1 cellular context compared by ENCODE assay signal in the genomic region with DNA sequence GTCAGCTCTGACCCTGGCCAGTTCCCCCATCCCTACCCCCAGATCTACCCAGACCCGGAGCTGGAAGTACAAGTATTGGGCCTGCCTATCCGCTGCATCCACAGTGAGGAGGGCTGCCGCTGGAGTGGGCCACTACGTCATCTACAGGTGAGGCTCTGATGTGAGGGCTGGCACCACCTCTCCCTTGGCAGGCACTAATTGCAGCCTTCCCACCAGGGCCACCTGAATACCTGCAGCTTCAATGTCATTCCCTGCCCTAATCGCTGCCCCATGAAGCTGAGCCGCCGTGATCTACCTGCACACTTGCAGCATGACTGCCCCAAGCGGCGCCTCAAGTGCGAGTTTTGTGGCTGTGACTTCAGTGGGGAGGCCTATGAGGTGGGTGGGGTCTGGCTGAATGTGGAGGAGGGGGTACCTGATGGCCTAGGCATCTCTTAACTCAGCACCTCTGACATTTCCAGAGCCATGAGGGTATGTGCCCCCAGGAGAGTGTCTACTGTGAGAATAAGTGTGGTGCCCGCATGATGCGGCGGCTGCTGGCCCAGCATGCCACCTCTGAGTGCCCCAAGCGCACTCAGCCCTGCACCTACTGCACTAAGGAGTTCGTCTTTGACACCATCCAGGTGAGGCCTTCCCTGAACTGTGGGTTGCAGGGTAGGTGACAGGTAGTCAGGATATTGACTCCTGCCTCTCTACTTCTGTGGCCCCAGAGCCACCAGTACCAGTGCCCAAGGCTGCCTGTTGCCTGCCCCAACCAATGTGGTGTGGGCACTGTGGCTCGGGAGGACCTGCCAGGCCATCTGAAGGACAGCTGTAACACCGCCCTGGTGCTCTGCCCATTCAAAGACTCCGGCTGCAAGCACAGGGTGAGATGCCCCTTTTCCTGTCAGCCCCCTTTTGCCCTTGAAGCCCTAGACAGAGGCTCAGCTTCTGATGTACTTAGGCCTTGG.
TF ChIP-seq lines count a peak whose summit lies in the region.

No MANE protein-coding gene starts in this region.

TF ChIP-seq in WTC11, 78 proteins besides CTCF, POLR2A, EP300 and RAD21 (continued from another document):
- TF ChIP-seq, protein P1, sequence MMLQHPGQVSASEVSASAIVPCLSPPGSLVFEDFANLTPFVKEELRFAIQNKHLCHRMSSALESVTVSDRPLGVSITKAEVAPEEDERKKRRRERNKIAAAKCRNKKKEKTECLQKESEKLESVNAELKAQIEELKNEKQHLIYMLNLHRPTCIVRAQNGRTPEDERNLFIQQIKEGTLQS (CRISPR knock-in tag; conservative IDR thresholded peaks at IDR 0.05) = no peak
- no peak for TF ChIP-seq IRF2 (CRISPR knock-in tag; IDR thresholded peaks at IDR 0.05; ENCODE audit: borderline replicate concordance, low read depth)
- no peak for TF ChIP-seq ZNF532 (CRISPR knock-in tag; IDR thresholded peaks at IDR 0.05; ENCODE audit: borderline replicate concordance)
- TF ChIP-seq, protein P2, sequence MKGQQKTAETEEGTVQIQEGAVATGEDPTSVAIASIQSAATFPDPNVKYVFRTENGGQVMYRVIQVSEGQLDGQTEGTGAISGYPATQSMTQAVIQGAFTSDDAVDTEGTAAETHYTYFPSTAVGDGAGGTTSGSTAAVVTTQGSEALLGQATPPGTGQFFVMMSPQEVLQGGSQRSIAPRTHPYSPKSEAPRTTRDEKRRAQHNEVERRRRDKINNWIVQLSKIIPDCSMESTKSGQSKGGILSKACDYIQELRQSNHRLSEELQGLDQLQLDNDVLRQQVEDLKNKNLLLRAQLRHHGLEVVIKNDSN (CRISPR knock-in tag; IDR thresholded peaks at IDR 0.05) = no peak
- TF ChIP-seq, protein P3, sequence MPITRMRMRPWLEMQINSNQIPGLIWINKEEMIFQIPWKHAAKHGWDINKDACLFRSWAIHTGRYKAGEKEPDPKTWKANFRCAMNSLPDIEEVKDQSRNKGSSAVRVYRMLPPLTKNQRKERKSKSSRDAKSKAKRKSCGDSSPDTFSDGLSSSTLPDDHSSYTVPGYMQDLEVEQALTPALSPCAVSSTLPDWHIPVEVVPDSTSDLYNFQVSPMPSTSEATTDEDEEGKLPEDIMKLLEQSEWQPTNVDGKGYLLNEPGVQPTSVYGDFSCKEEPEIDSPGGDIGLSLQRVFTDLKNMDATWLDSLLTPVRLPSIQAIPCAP (CRISPR knock-in tag; IDR thresholded peaks at IDR 0.05) = no peak
- TF ChIP-seq NR2C2 (CRISPR knock-in tag; IDR thresholded peaks at IDR 0.05) = no peak
- TF ChIP-seq, protein P4, sequence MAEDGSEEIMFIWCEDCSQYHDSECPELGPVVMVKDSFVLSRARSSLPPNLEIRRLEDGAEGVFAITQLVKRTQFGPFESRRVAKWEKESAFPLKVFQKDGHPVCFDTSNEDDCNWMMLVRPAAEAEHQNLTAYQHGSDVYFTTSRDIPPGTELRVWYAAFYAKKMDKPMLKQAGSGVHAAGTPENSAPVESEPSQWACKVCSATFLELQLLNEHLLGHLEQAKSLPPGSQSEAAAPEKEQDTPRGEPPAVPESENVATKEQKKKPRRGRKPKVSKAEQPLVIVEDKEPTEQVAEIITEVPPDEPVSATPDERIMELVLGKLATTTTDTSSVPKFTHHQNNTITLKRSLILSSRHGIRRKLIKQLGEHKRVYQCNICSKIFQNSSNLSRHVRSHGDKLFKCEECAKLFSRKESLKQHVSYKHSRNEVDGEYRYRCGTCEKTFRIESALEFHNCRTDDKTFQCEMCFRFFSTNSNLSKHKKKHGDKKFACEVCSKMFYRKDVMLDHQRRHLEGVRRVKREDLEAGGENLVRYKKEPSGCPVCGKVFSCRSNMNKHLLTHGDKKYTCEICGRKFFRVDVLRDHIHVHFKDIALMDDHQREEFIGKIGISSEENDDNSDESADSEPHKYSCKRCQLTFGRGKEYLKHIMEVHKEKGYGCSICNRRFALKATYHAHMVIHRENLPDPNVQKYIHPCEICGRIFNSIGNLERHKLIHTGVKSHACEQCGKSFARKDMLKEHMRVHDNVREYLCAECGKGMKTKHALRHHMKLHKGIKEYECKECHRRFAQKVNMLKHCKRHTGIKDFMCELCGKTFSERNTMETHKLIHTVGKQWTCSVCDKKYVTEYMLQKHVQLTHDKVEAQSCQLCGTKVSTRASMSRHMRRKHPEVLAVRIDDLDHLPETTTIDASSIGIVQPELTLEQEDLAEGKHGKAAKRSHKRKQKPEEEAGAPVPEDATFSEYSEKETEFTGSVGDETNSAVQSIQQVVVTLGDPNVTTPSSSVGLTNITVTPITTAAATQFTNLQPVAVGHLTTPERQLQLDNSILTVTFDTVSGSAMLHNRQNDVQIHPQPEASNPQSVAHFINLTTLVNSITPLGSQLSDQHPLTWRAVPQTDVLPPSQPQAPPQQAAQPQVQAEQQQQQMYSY (CRISPR knock-in tag; IDR thresholded peaks at IDR 0.05) = no peak
- TF ChIP-seq, protein P5, sequence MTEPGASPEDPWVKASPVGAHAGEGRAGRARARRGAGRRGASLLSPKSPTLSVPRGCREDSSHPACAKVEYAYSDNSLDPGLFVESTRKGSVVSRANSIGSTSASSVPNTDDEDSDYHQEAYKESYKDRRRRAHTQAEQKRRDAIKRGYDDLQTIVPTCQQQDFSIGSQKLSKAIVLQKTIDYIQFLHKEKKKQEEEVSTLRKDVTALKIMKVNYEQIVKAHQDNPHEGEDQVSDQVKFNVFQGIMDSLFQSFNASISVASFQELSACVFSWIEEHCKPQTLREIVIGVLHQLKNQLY (CRISPR knock-in tag; IDR thresholded peaks at IDR 0.05) = no peak
- no peak for TF ChIP-seq ZSCAN18 (CRISPR knock-in tag; IDR thresholded peaks at IDR 0.05)
- no peak for TF ChIP-seq TEAD4 (CRISPR knock-in tag; IDR thresholded peaks at IDR 0.05)
- no peak for TF ChIP-seq NFYB (CRISPR knock-in tag; conservative IDR thresholded peaks at IDR 0.05; ENCODE audit: low read depth)
- no peak for TF ChIP-seq ZNF263 (CRISPR knock-in tag; IDR thresholded peaks at IDR 0.05; ENCODE audit: low read depth)
- no peak for TF ChIP-seq HMGXB4 (CRISPR knock-in tag; IDR thresholded peaks at IDR 0.05)
- no peak for TF ChIP-seq ATF1 (CRISPR knock-in tag; IDR thresholded peaks at IDR 0.05)
- TF ChIP-seq ELF4 (CRISPR knock-in tag; IDR thresholded peaks at IDR 0.05; ENCODE audit: low read depth) = no peak
- TF ChIP-seq, protein P6, sequence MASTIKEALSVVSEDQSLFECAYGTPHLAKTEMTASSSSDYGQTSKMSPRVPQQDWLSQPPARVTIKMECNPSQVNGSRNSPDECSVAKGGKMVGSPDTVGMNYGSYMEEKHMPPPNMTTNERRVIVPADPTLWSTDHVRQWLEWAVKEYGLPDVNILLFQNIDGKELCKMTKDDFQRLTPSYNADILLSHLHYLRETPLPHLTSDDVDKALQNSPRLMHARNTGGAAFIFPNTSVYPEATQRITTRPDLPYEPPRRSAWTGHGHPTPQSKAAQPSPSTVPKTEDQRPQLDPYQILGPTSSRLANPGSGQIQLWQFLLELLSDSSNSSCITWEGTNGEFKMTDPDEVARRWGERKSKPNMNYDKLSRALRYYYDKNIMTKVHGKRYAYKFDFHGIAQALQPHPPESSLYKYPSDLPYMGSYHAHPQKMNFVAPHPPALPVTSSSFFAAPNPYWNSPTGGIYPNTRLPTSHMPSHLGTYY (CRISPR knock-in tag; IDR thresholded peaks at IDR 0.05) = no peak
- TF ChIP-seq ESRRA (CRISPR knock-in tag; IDR thresholded peaks at IDR 0.05; ENCODE audit: borderline replicate concordance) = no peak
- TF ChIP-seq PRRX2 (CRISPR knock-in tag; IDR thresholded peaks at IDR 0.05) = no peak
- no peak for TF ChIP-seq PREB (CRISPR knock-in tag; IDR thresholded peaks at IDR 0.05; ENCODE audit: borderline replicate concordance)
